ENCODE assay signal across 20 cellular contexts in genomic region chr12:52074656-52075408, GRCh38. TPM values are rescaled to one million over a fixed set of nuclear protein-coding genes. Genes with fewer than 3 reads are reported as not detected.
DNase-seq lines count a peak whose midpoint lies in the region; ATAC-seq and TF ChIP-seq lines count a peak whose summit lies in the region.
"Had no signal": no experiment of that assay in that cellular context is flagged by ENCODE, and none has a peak within 500 bp of the region (broad histone marks: within the 10 kb centered on the region; RNA-seq: fewer than 3 reads in every experiment).

No MANE protein-coding gene starts in this region.

- no peak overlapping the region for H3K4me3 Mint-ChIP-seq in activated T-cell treated with anti-CD3 and anti-CD28 coated beads, Interleukin-2, amount 50 U/mL, for 24 hours
- H3K4me3 Mint-ChIP-seq in activated T-cell treated with anti-CD3 and anti-CD28 coated beads, Interleukin-2, amount 50 U/mL, for 4 hours: no peak overlapping the region
- no peak overlapping the region for H3K4me3 Mint-ChIP-seq in activated CD4-positive, alpha-beta memory T cell treated with anti-CD3 and anti-CD28 coated beads for 36 hours
- H3K4me3 Mint-ChIP-seq: activated CD8-positive, alpha-beta T cell treated with anti-CD3 and anti-CD28 coated beads, Interleukin-2, amount 10 ng/mL, durations not matched to agents 7 days and 5 days; activated naive CD8-positive, alpha-beta T cell treated with anti-CD3 and anti-CD28 coated beads for 36 hours; activated T-helper 1 cell treated with anti-CD3 and anti-CD28 coated beads, Interleukin-12 subunit alpha, Interleukin-12 subunit beta, Interleukin-2, Interleukin-4 antibody, amounts not matched to agents 30 ng/mL and 10 ng/mL and 1 ng/mL, durations not matched to agents 14 hours and 24 hours and 36 hours; GM23338 had no signal

- peaks cover 45% of the 10 kb centered on the region for H3K4me1 Mint-ChIP-seq in activated T-cell treated with anti-CD3 and anti-CD28 coated beads, Interleukin-2, amount 50 U/mL, for 24 hours (ENCODE audit: low read depth)
- peaks cover 43% of the 10 kb centered on the region for H3K4me1 Mint-ChIP-seq in activated T-cell treated with anti-CD3 and anti-CD28 coated beads, Interleukin-2, amount 50 U/mL, for 4 hours (ENCODE audit: low read depth)
- H3K4me1 Mint-ChIP-seq in activated CD4-positive, alpha-beta memory T cell treated with anti-CD3 and anti-CD28 coated beads for 36 hours (ENCODE audit: low read depth): peaks cover 36% of the 10 kb centered on the region

- H3K9me3 ChIP-seq in left lung (no peaks in the 10 kb centered on the region), aorta (ENCODE audit: control insufficient read depth, low read length) (no peaks in the 10 kb centered on the region)
- H3K9me3 ChIP-seq: Caco-2, uterus had no signal

- H3K4me3 ChIP-seq in left lung: no peak overlapping the region
- H3K4me3 ChIP-seq in aorta (ENCODE audit: low read length in 2 of 2): no peak overlapping the region
- H3K4me3 ChIP-seq: GM23338, uterus had no signal

- H3K4me1 ChIP-seq in left lung: peaks cover 19 to 39% of the 10 kb centered on the region in 2 donors
- H3K4me1 ChIP-seq in aorta (ENCODE audit: control insufficient read depth in 1 of 2, insufficient read depth in 2 of 2, low read length in 2 of 2): peaks cover 0 to 4% of the 10 kb centered on the region in 2 donors

- no peaks in the 10 kb centered on the region for H3K27me3 Mint-ChIP-seq in activated T-cell treated with anti-CD3 and anti-CD28 coated beads, Interleukin-2, amount 50 U/mL, for 24 hours
- no peaks in the 10 kb centered on the region for H3K27me3 Mint-ChIP-seq in activated T-cell treated with anti-CD3 and anti-CD28 coated beads, Interleukin-2, amount 50 U/mL, for 4 hours (ENCODE audit: low read depth)
- H3K27me3 Mint-ChIP-seq in activated CD4-positive, alpha-beta memory T cell treated with anti-CD3 and anti-CD28 coated beads for 36 hours: no peaks in the 10 kb centered on the region
- H3K27me3 Mint-ChIP-seq: activated naive CD8-positive, alpha-beta T cell treated with anti-CD3 and anti-CD28 coated beads for 36 hours had no signal

- POLR2A ChIA-PET in activated CD4-positive, alpha-beta memory T cell treated with anti-CD3 and anti-CD28 coated beads for 36 hours (lab: Charles Lee): no interaction called here

- H3K9me3 Mint-ChIP-seq in activated T-cell treated with anti-CD3 and anti-CD28 coated beads, Interleukin-2, amount 50 U/mL, for 24 hours: no peaks in the 10 kb centered on the region
- H3K9me3 Mint-ChIP-seq in activated T-cell treated with anti-CD3 and anti-CD28 coated beads, Interleukin-2, amount 50 U/mL, for 4 hours: no peaks in the 10 kb centered on the region
- H3K9me3 Mint-ChIP-seq in activated CD4-positive, alpha-beta memory T cell treated with anti-CD3 and anti-CD28 coated beads for 36 hours: no peaks in the 10 kb centered on the region
- H3K9me3 Mint-ChIP-seq: activated naive CD8-positive, alpha-beta T cell treated with anti-CD3 and anti-CD28 coated beads for 36 hours; activated T-helper 1 cell treated with anti-CD3 and anti-CD28 coated beads, Interleukin-12 subunit alpha, Interleukin-12 subunit beta, Interleukin-2, Interleukin-4 antibody, amounts not matched to agents 30 ng/mL and 10 ng/mL and 1 ng/mL, durations not matched to agents 14 hours and 24 hours and 36 hours; GM23338 had no signal

- CTCF ChIA-PET in activated CD4-positive, alpha-beta memory T cell treated with anti-CD3 and anti-CD28 coated beads for 36 hours (lab: Charles Lee): interaction anchor here (16.3 kb wide), 1 partner anchor 47 kb away, joined by 407 read pairs; no protein-coding TSS in a partner anchor

- peak overlapping the region; percentile 18 for H3K27ac Mint-ChIP-seq in activated T-cell treated with anti-CD3 and anti-CD28 coated beads, Interleukin-2, amount 50 U/mL, for 24 hours
- H3K27ac Mint-ChIP-seq in activated CD4-positive, alpha-beta memory T cell treated with anti-CD3 and anti-CD28 coated beads for 36 hours: no peak overlapping the region
- H3K27ac Mint-ChIP-seq: activated CD8-positive, alpha-beta T cell treated with anti-CD3 and anti-CD28 coated beads, Interleukin-2, amount 10 ng/mL, durations not matched to agents 7 days and 5 days; GM23338 had no signal

- ATAC-seq in activated T-cell treated with anti-CD3 and anti-CD28 coated beads, Interleukin-2, amount 50 U/mL, for 4 hours: no peak
- peak; percentile 64 for ATAC-seq in left lung
- no peak for ATAC-seq in aorta (ENCODE audit: low FRiP score)
- ATAC-seq: activated CD8-positive, alpha-beta T cell treated with anti-CD3 and anti-CD28 coated beads, Interleukin-2, amount 10 ng/mL, durations not matched to agents 7 days and 5 days; esophagus mucosa; GM23338 had no signal

- no peak for DNase-seq in activated T-cell treated with anti-CD3 and anti-CD28 coated beads, Interleukin-2, amount 50 U/mL, for 24 hours
- no peak for DNase-seq in activated T-cell treated with anti-CD3 and anti-CD28 coated beads, Interleukin-2, amount 50 U/mL, for 4 hours
- peak; percentile 87 for DNase-seq in NCI-H510A (lab: John Stamatoyannopoulos, UW)
- no peak for DNase-seq in left lung
- peak; percentile 4 to 50 for DNase-seq in aorta
- no peak for DNase-seq in COR-L47 (lab: John Stamatoyannopoulos, UW)
- no peak for DNase-seq in activated CD4-positive, alpha-beta memory T cell treated with anti-CD3 and anti-CD28 coated beads for 36 hours
- DNase-seq in activated CD8-positive, alpha-beta memory T cell treated with anti-CD3 and anti-CD28 coated beads, Interleukin-2, amount 50 U/mL, for 48 hours: no peak
- DNase-seq: activated CD8-positive, alpha-beta T cell treated with anti-CD3 and anti-CD28 coated beads, Interleukin-2, amount 10 ng/mL, durations not matched to agents 7 days and 5 days; activated naive CD8-positive, alpha-beta T cell treated with anti-CD3 and anti-CD28 coated beads for 36 hours; mesendoderm; NCI-H2171; T-helper 1 cell; uterus had no signal

- TF ChIP-seq CTCF in left lung (IDR thresholded peaks at IDR 0.05): no peak

- no peaks in the 10 kb centered on the region for H3K27me3 ChIP-seq in left lung
- no peaks in the 10 kb centered on the region for H3K27me3 ChIP-seq in aorta (ENCODE audit: control insufficient read depth in 1 of 2, insufficient read depth in 2 of 2, low read length in 1 of 2)
- H3K27me3 ChIP-seq: dorsolateral prefrontal cortex, uterus had no signal

- H3K36me3 ChIP-seq in left lung: peaks cover 0 to 76% of the 10 kb centered on the region in 2 donors
- H3K36me3 ChIP-seq in aorta (ENCODE audit: control insufficient read depth in 1 of 2, insufficient read depth in 2 of 2, low read length in 1 of 2): peaks cover 0 to 9% of the 10 kb centered on the region in 2 donors
- H3K36me3 ChIP-seq: uterus had no signal

- intact Hi-C loops in left lung (cut with DNase I) (no loop called here), aorta (cut with DNase I) (no loop called here)
- intact Hi-C loops in activated CD4-positive, alpha-beta memory T cell treated with anti-CD3 and anti-CD28 coated beads for 36 hours (cut with micrococcal nuclease): no loop called here

- peaks cover 83% of the 10 kb centered on the region for H3K36me3 Mint-ChIP-seq in activated T-cell treated with anti-CD3 and anti-CD28 coated beads, Interleukin-2, amount 50 U/mL, for 24 hours (ENCODE audit: low read depth)
- peaks cover 38% of the 10 kb centered on the region for H3K36me3 Mint-ChIP-seq in activated T-cell treated with anti-CD3 and anti-CD28 coated beads, Interleukin-2, amount 50 U/mL, for 4 hours (ENCODE audit: insufficient read depth)
- peaks cover 31% of the 10 kb centered on the region for H3K36me3 Mint-ChIP-seq in activated CD4-positive, alpha-beta memory T cell treated with anti-CD3 and anti-CD28 coated beads for 36 hours

- H3K27ac ChIP-seq in left lung: peak overlapping the region in 1 of 2 donors; percentile 33
- H3K27ac ChIP-seq in aorta (ENCODE audit: low read depth in 1 of 2, low read length in 2 of 2): no peak overlapping the region
- H3K27ac ChIP-seq: uterus had no signal

- WGBS in aorta, 2 donors: 83 to 84% methylated on average over 9 of the region's 9 CpGs

RNA-seq across cellular contexts. Expression of gene SMIM41, which starts 4.7 kb away (rescaled TPM):
- not detected for total RNA-seq in activated T-cell treated with anti-CD3 and anti-CD28 coated beads, Interleukin-2, amount 50 U/mL, for 4 hours
- total RNA-seq in left lung (1 to 10 TPM in 1 of 2 donors, under 1 TPM in 1; 0.47 to 4.5 TPM), aorta (under 1 TPM in 1 of 2 donors, not detected in 1; 0.84 TPM)
- polyA plus RNA-seq in aorta: not detected
- not detected for total RNA-seq in activated CD4-positive, alpha-beta memory T cell treated with anti-CD3 and anti-CD28 coated beads for 36 hours
- total RNA-seq: activated CD8-positive, alpha-beta T cell treated with anti-CD3 and anti-CD28 coated beads, Interleukin-2, amount 10 ng/mL, durations not matched to agents 7 days and 5 days; activated naive CD8-positive, alpha-beta T cell treated with anti-CD3 and anti-CD28 coated beads for 36 hours; activated T-helper 1 cell treated with anti-CD3 and anti-CD28 coated beads, Interleukin-12 subunit alpha, Interleukin-12 subunit beta, Interleukin-2, Interleukin-4 antibody, amounts not matched to agents 30 ng/mL and 10 ng/mL and 1 ng/mL, durations not matched to agents 14 hours and 24 hours and 36 hours; Caco-2; esophagus mucosa; MCF 10A; uterus had no signal

RNA-seq across cellular contexts. Expression of gene ATG101, which starts 5.1 kb away (rescaled TPM):
- total RNA-seq in activated T-cell treated with anti-CD3 and anti-CD28 coated beads, Interleukin-2, amount 50 U/mL, for 4 hours: 10 to 100 TPM; 59.6 to 69.7 (median 62.0) TPM
- total RNA-seq in left lung: 10 to 100 TPM; 35.7 to 42.4 TPM
- 10 to 100 TPM; 28.2 to 32.2 TPM for total RNA-seq in aorta
- 10 to 100 TPM; 40.9 to 44.0 TPM for polyA plus RNA-seq in aorta
- 10 to 100 TPM; 35.7 to 38.0 TPM for total RNA-seq in activated CD4-positive, alpha-beta memory T cell treated with anti-CD3 and anti-CD28 coated beads for 36 hours

RNA-seq across cellular contexts. Expression of gene NR4A1, which starts 23.6 kb away (rescaled TPM):
- total RNA-seq in activated T-cell treated with anti-CD3 and anti-CD28 coated beads, Interleukin-2, amount 50 U/mL, for 4 hours: 10 to 100 TPM; 26.0 to 34.5 (median 31.3) TPM
- total RNA-seq in left lung (100 to 1,000 TPM in 1 of 2 donors, 10 to 100 TPM in 1; 36.4 to 165 TPM), aorta (100 to 1,000 TPM; 175 to 677 TPM)
- 100 to 1,000 TPM in 1 of 2 donors, 10 to 100 TPM in 1; 48.2 to 392 TPM for polyA plus RNA-seq in aorta
- 10 to 100 TPM; 64.2 to 68.2 TPM for total RNA-seq in activated CD4-positive, alpha-beta memory T cell treated with anti-CD3 and anti-CD28 coated beads for 36 hours

Comparison
In these comparisons a context has a peak if more than half of its experiments do, and no peak if none do; other contexts are left out.
1. DNase-seq: peak in NCI-H510A (single experiment) and aorta (2 of 2); none in activated T-cell treated with anti-CD3 and anti-CD28 coated beads, Interleukin-2, amount 50 U/mL, for 24 hours (single experiment), activated T-cell treated with anti-CD3 and anti-CD28 coated beads, Interleukin-2, amount 50 U/mL, for 4 hours (single experiment), left lung (0 of 2), COR-L47 (single experiment), activated CD4-positive, alpha-beta memory T cell treated with anti-CD3 and anti-CD28 coated beads for 36 hours (single experiment) and activated CD8-positive, alpha-beta memory T cell treated with anti-CD3 and anti-CD28 coated beads, Interleukin-2, amount 50 U/mL, for 48 hours (single experiment).